In the genomic region with DNA sequence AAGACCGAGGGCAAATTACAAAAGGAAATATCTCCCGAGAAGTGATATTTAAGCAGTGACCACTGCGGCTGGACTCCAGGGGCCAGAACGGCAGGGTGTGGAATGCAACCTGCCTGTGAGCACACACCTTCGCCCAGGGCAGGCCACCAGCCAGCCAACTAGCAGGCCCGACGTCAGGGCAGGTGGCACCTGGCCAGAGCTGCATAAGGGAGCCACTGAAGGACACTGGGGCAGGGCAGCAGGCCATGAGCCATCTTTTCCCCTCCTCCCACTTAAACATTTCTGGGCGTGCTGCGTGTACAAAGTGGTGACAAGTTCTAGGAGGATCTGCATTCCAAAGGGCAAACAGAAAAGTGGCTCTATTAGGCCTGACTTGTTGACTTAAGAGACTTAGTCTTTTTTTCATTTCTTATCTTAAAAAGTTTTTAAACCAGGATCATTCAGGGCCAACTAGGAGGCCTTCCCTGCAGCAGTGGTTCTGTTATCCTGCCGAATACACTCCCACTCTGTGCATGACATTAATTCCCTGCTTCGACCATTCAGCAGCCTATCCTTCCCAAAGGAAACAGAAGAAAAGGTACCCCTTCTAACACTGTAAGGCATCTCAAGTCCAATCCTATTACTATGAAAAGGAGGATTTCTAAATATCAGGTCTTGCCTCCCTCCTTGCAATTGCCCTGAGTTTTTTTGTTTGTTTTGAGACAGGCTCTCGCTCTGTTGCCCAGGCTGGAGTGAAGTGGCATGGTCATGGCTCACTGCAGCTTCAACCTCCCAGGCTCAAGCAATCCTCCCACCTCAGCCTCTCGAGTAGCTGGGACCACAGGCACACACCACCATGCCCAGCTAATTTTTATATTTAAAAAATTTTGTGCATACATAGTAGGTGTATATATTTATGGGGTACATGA, we compare ENCODE assay signal across 10 cellular contexts.
DNase-seq lines count a peak whose midpoint lies in the region; ATAC-seq and TF ChIP-seq lines count a peak whose summit lies in the region.
"Had no signal": no experiment of that assay in that cellular context is flagged by ENCODE, and none has a peak within 500 bp of the region (broad histone marks: within the 10 kb centered on the region; RNA-seq: fewer than 3 reads in every experiment).

No MANE protein-coding gene starts in this region.

- ATAC-seq in GM19455 (IDR thresholded peaks at IDR 0.05; ENCODE audit: unreplicated experiment) (no peak), HG02970 (IDR thresholded peaks at IDR 0.05; ENCODE audit: low FRiP score, unreplicated experiment) (no peak)

- H3K27ac ChIP-seq in Peyer's patch: peak overlapping the region in 3 of 4 donors; percentile 80 to 93 (median 85)
- H3K27ac ChIP-seq in osteoblast (ENCODE audit: low read depth, low read length): peak overlapping the region; percentile 62
- H3K27ac ChIP-seq: BLaER1 treated with 17β-estradiol and CSF1 and Interleukin-3, amounts not matched to agents 10 nM and 100 nM had no signal

- H3K79me2 ChIP-seq in osteoblast (ENCODE audit: insufficient read depth, low read length): peaks cover 54% of the 10 kb centered on the region

- H3K4me3 ChIP-seq in AG10803 (ENCODE audit: low read length) (no peak overlapping the region), Peyer's patch (peak overlapping the region in 3 of 4 donors; percentile 28 to 65 (median 52)), osteoblast (ENCODE audit: insufficient read depth, low read length) (no peak overlapping the region)
- H3K4me3 ChIP-seq: BLaER1 treated with 17β-estradiol and CSF1 and Interleukin-3, amounts not matched to agents 10 nM and 100 nM had no signal

- H3K9me3 ChIP-seq in Peyer's patch (no peaks in the 10 kb centered on the region), osteoblast (ENCODE audit: low read depth, low read length) (no peaks in the 10 kb centered on the region)
- H3K9me3 ChIP-seq: BLaER1 treated with 17β-estradiol and CSF1 and Interleukin-3, amounts not matched to agents 10 nM and 100 nM had no signal

- TF ChIP-seq CTCF in AG10803 (conservative IDR thresholded peaks at IDR 0.05; ENCODE audit: low read length) (no peak), Peyer's patch (IDR thresholded peaks at IDR 0.05) (no peak), osteoblast (IDR thresholded peaks at IDR 0.05; ENCODE audit: extremely low read depth, low read depth, low read length) (no peak), GM13977 (IDR thresholded peaks at IDR 0.05; ENCODE audit: extremely low read depth, insufficient read depth, missing control alignments) (no peak)

- H3K36me3 ChIP-seq in Peyer's patch (peaks cover 0 to 16% (median 0%) of the 10 kb centered on the region in 3 donors), osteoblast (ENCODE audit: insufficient read depth, low read length) (peaks cover 72% of the 10 kb centered on the region)

- H3K4me2 ChIP-seq in osteoblast (ENCODE audit: insufficient read depth, low read length): peak overlapping the region; percentile 51
- H3K4me2 ChIP-seq: BLaER1 treated with 17β-estradiol and CSF1 and Interleukin-3, amounts not matched to agents 10 nM and 100 nM had no signal

- in situ Hi-C loops in GM13977 (cut with MboI; ENCODE audit: low pct_unique_long_range_greater_than_20kb, low sequenced_read_pairs, unreplicated experiment): no loop called here

- H2AFZ ChIP-seq in osteoblast (ENCODE audit: low read length): no peak overlapping the region

- peak; percentile 56 for DNase-seq in AG10803 (ENCODE audit: low read depth)
- peak in 2 of 3 donors; percentile 95 to 98 for DNase-seq in Peyer's patch
- DNase-seq in globus pallidus (ENCODE audit: low spot score): peak; percentile 47
- DNase-seq in osteoblast (ENCODE audit: insufficient read length, low spot score, missing footprints): peak; percentile 81
- no peak for DNase-seq in GM13977 (ENCODE audit: low spot score)
- no peak for DNase-seq in cerebellar nuclear complex (lab: John Stamatoyannopoulos, UW)
- DNase-seq: RPMI8226 had no signal

- TF ChIP-seq POLR2A in Peyer's patch (IDR thresholded peaks at IDR 0.05): peak; percentile 98

- peaks cover 23% of the 10 kb centered on the region for H4K20me1 ChIP-seq in osteoblast (ENCODE audit: insufficient read depth, low read length)

- no peaks in the 10 kb centered on the region for H3K27me3 ChIP-seq in Peyer's patch
- no peaks in the 10 kb centered on the region for H3K27me3 ChIP-seq in osteoblast (ENCODE audit: insufficient read depth, low read length)
- H3K27me3 ChIP-seq: BLaER1 treated with 17β-estradiol and CSF1 and Interleukin-3, amounts not matched to agents 10 nM and 100 nM had no signal

- H3K4me1 ChIP-seq in Peyer's patch (peaks cover 0 to 26% (median 0%) of the 10 kb centered on the region in 4 donors), osteoblast (ENCODE audit: insufficient read depth, low read length) (peaks cover 29% of the 10 kb centered on the region)

Comparison
In these comparisons a context has a peak if more than half of its experiments do, and no peak if none do; other contexts are left out.
1. DNase-seq: peak in AG10803 (single experiment), Peyer's patch (2 of 3), globus pallidus (single experiment) and osteoblast (single experiment); none in GM13977 (single experiment) and cerebellar nuclear complex (0 of 2).
2. H3K4me3 ChIP-seq: peak in Peyer's patch (3 of 4); none in AG10803 (single experiment) and osteoblast (single experiment).